Comparison of ENCODE assay signal across 1 cellular context in genomic region chr2:96770451-96770850, GRCh38.
TF ChIP-seq lines count a peak whose summit lies in the region.

No MANE protein-coding gene starts in this region.

TF ChIP-seq in GM23338, 12 proteins besides CTCF, POLR2A, EP300 and RAD21 (continued from another document):
- no peak for TF ChIP-seq REST (IDR thresholded peaks at IDR 0.05; ENCODE audit: unreplicated experiment)
- TF ChIP-seq, protein P1, sequence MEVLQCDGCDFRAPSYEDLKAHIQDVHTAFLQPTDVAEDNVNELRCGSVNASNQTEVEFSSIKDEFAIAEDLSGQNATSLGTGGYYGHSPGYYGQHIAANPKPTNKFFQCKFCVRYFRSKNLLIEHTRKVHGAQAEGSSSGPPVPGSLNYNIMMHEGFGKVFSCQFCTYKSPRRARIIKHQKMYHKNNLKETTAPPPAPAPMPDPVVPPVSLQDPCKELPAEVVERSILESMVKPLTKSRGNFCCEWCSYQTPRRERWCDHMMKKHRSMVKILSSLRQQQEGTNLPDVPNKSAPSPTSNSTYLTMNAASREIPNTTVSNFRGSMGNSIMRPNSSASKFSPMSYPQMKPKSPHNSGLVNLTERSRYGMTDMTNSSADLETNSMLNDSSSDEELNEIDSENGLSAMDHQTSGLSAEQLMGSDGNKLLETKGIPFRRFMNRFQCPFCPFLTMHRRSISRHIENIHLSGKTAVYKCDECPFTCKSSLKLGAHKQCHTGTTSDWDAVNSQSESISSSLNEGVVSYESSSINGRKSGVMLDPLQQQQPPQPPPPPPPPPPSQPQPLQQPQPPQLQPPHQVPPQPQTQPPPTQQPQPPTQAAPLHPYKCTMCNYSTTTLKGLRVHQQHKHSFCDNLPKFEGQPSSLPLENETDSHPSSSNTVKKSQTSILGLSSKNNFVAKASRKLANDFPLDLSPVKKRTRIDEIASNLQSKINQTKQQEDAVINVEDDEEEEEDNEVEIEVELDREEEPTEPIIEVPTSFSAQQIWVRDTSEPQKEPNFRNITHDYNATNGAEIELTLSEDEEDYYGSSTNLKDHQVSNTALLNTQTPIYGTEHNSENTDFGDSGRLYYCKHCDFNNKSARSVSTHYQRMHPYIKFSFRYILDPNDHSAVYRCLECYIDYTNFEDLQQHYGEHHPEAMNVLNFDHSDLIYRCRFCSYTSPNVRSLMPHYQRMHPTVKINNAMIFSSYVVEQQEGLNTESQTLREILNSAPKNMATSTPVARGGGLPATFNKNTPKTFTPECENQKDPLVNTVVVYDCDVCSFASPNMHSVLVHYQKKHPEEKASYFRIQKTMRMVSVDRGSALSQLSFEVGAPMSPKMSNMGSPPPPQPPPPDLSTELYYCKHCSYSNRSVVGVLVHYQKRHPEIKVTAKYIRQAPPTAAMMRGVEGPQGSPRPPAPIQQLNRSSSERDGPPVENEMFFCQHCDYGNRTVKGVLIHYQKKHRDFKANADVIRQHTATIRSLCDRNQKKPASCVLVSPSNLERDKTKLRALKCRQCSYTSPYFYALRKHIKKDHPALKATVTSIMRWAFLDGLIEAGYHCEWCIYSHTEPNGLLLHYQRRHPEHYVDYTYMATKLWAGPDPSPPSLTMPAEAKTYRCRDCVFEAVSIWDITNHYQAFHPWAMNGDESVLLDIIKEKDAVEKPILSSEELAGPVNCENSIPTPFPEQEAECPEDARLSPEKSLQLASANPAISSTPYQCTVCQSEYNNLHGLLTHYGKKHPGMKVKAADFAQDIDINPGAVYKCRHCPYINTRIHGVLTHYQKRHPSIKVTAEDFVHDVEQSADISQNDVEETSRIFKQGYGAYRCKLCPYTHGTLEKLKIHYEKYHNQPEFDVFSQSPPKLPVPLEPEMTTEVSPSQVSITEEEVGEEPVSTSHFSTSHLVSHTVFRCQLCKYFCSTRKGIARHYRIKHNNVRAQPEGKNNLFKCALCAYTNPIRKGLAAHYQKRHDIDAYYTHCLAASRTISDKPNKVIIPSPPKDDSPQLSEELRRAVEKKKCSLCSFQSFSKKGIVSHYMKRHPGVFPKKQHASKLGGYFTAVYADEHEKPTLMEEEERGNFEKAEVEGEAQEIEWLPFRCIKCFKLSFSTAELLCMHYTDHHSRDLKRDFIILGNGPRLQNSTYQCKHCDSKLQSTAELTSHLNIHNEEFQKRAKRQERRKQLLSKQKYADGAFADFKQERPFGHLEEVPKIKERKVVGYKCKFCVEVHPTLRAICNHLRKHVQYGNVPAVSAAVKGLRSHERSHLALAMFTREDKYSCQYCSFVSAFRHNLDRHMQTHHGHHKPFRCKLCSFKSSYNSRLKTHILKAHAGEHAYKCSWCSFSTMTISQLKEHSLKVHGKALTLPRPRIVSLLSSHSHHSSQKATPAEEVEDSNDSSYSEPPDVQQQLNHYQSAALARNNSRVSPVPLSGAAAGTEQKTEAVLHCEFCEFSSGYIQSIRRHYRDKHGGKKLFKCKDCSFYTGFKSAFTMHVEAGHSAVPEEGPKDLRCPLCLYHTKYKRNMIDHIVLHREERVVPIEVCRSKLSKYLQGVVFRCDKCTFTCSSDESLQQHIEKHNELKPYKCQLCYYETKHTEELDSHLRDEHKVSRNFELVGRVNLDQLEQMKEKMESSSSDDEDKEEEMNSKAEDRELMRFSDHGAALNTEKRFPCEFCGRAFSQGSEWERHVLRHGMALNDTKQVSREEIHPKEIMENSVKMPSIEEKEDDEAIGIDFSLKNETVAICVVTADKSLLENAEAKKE (CRISPR knock-in tag; IDR thresholded peaks at IDR 0.05): no peak
- no peak for TF ChIP-seq EZH2phosphoT487 (IDR thresholded peaks at IDR 0.05; ENCODE audit: unreplicated experiment)
- TF ChIP-seq ZNF331 (CRISPR knock-in tag; IDR thresholded peaks at IDR 0.05; ENCODE audit: low read depth): no peak
- TF ChIP-seq STAT1 (IDR thresholded peaks at IDR 0.05; ENCODE audit: unreplicated experiment): no peak
- no peak for TF ChIP-seq EZH2 (IDR thresholded peaks at IDR 0.05; ENCODE audit: low read depth, unreplicated experiment)
- no peak for TF ChIP-seq NANOG (IDR thresholded peaks at IDR 0.05; ENCODE audit: borderline replicate concordance)
- no peak for TF ChIP-seq POLR2AphosphoS5 (IDR thresholded peaks at IDR 0.05; ENCODE audit: low read depth)
- TF ChIP-seq, protein P2, sequence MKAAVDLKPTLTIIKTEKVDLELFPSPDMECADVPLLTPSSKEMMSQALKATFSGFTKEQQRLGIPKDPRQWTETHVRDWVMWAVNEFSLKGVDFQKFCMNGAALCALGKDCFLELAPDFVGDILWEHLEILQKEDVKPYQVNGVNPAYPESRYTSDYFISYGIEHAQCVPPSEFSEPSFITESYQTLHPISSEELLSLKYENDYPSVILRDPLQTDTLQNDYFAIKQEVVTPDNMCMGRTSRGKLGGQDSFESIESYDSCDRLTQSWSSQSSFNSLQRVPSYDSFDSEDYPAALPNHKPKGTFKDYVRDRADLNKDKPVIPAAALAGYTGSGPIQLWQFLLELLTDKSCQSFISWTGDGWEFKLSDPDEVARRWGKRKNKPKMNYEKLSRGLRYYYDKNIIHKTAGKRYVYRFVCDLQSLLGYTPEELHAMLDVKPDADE (IDR thresholded peaks at IDR 0.05): no peak
- no peak for TF ChIP-seq CREB1 (CRISPR knock-in tag; IDR thresholded peaks at IDR 0.05; ENCODE audit: low read depth)
- no peak for TF ChIP-seq ZNF114 (CRISPR knock-in tag; IDR thresholded peaks at IDR 0.05)
